ENCODE assay signal across 14 cellular contexts in the genomic region with DNA sequence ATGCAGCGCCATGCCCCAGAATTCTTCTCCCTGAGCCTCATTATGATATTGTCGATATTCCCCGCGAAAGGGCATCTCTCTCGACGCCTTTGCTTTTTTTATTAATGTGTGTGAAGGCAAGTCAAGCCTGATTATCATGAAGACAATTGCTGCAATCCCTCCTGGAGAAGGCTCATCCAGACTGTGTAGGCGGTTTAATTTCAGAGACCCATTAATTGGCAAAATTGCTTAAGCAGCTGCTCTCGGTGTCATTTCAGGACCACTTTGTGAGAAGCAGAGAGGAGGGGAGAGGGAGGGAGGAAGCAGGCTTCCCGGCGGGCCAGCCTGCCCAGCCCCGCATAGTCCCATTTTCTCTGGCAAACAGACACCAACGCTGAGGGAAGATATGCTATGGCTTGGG.
"Had no signal": no experiment of that assay in that cellular context is flagged by ENCODE, and none has a peak within 500 bp of the region (broad histone marks: within the 10 kb centered on the region; RNA-seq: fewer than 3 reads in every experiment).

No MANE protein-coding gene starts in this region.

- H3K36me3 ChIP-seq: brain microvascular endothelial cell, ovary, upper lobe of left lung had no signal

- H3K36me3 Mint-ChIP-seq: activated naive CD4-positive, alpha-beta T cell treated with anti-CD3 and anti-CD28 coated beads, Interleukin-2, amount 50 U/mL, for 24 hours had no signal

- H3K27ac Mint-ChIP-seq: activated CD4-positive, alpha-beta T cell treated with anti-CD3 and anti-CD28 coated beads, Interleukin-2, amount 10 ng/mL, durations not matched to agents 7 days and 5 days; activated naive CD4-positive, alpha-beta T cell treated with anti-CD3 and anti-CD28 coated beads, Interleukin-2, amount 50 U/mL, for 24 hours; dendritic cell treated with granulocyte-macrophage colony-stimulating factor and Interleukin-4, amounts not matched to agents 40 ng/mL and 50 ng/mL, for 4 days; stimulated activated naive CD8-positive, alpha-beta T cell treated with anti-CD3 and anti-CD28 coated beads, Interleukin-15, Interleukin-2, amounts not matched to agents 100 ng/mL and 50 ng/mL, for 24 hours; T-helper 17 cell had no signal

- H3K9me3 ChIP-seq: mucosa of descending colon, ovary, upper lobe of left lung had no signal

- DNase-seq: activated CD4-positive, alpha-beta T cell treated with anti-CD3 and anti-CD28 coated beads, Interleukin-2, amount 10 ng/mL, durations not matched to agents 7 days and 5 days; activated CD4-positive, CD25-positive, alpha-beta regulatory T cell; brain microvascular endothelial cell; erythroblast; left cardiac atrium; mucosa of descending colon; ovary; stimulated activated CD4-positive, alpha-beta T cell treated with anti-CD3 and anti-CD28 coated beads, Interleukin-2, amount 100 ng/mL, for 48 hours; T-helper 17 cell; upper lobe of left lung had no signal

- H3K4me3 Mint-ChIP-seq: activated CD4-positive, alpha-beta T cell treated with anti-CD3 and anti-CD28 coated beads, Interleukin-2, amount 10 ng/mL, durations not matched to agents 7 days and 5 days; activated naive CD4-positive, alpha-beta T cell treated with anti-CD3 and anti-CD28 coated beads, Interleukin-2, amount 50 U/mL, for 24 hours; dendritic cell treated with granulocyte-macrophage colony-stimulating factor and Interleukin-4, amounts not matched to agents 40 ng/mL and 50 ng/mL, for 4 days; neural crest cell; stimulated activated naive CD8-positive, alpha-beta T cell treated with anti-CD3 and anti-CD28 coated beads, Interleukin-15, Interleukin-2, amounts not matched to agents 100 ng/mL and 50 ng/mL, for 24 hours; T-helper 17 cell had no signal

- H3K4me1 ChIP-seq: upper lobe of left lung had no signal

- H3K4me3 ChIP-seq: mucosa of descending colon, ovary, upper lobe of left lung had no signal

- H3K9me3 Mint-ChIP-seq: activated naive CD4-positive, alpha-beta T cell treated with anti-CD3 and anti-CD28 coated beads, Interleukin-2, amount 50 U/mL, for 24 hours; dendritic cell treated with granulocyte-macrophage colony-stimulating factor and Interleukin-4, amounts not matched to agents 40 ng/mL and 50 ng/mL, for 4 days; neural crest cell; stimulated activated naive CD8-positive, alpha-beta T cell treated with anti-CD3 and anti-CD28 coated beads, Interleukin-15, Interleukin-2, amounts not matched to agents 100 ng/mL and 50 ng/mL, for 24 hours had no signal

- H3K27ac ChIP-seq: brain microvascular endothelial cell, ovary, upper lobe of left lung had no signal

- H3K27me3 Mint-ChIP-seq: activated naive CD4-positive, alpha-beta T cell treated with anti-CD3 and anti-CD28 coated beads, Interleukin-2, amount 50 U/mL, for 24 hours had no signal
